14 cellular contexts compared by ENCODE assay signal in genomic region chr2:88481937-88482336, GRCh38. TPM values are rescaled to one million over a fixed set of nuclear protein-coding genes. Genes with fewer than 3 reads are reported as not detected.
A peak's percentile ranks its signal among the peaks of the same experiment; 100 is the strongest.
DNase-seq lines count a peak whose midpoint lies in the region; ATAC-seq, FAIRE-seq and TF ChIP-seq lines count a peak whose summit lies in the region.
"Had no signal": no experiment of that assay in that cellular context is flagged by ENCODE, and none has a peak within 500 bp of the region (broad histone marks: within the 10 kb centered on the region; RNA-seq: fewer than 3 reads in every experiment).

No MANE protein-coding gene starts in this region.

- no peak for TF ChIP-seq CTCF in hepatocyte (IDR thresholded peaks at IDR 0.05; ENCODE audit: poor library complexity)

- no peak overlapping the region for H3K4me3 Mint-ChIP-seq in stimulated activated effector memory CD8-positive, alpha-beta T cell treated with anti-CD3 and anti-CD28 coated beads, Interleukin-12 subunit alpha, Interleukin-12 subunit beta, amount 100 ng/mL, for 72 hours
- H3K4me3 Mint-ChIP-seq: activated T-cell treated with anti-CD3 and anti-CD28 coated beads, Interleukin-2, amount 50 U/mL, for 24 hours had no signal

- no peak overlapping the region for H3K4me3 ChIP-seq in hepatocyte
- H3K4me3 ChIP-seq: lung had no signal

- H3K36me3 ChIP-seq in hepatocyte (replicated peaks; ENCODE audit: insufficient read depth, low read depth): no peaks in the 10 kb centered on the region
- H3K36me3 ChIP-seq: WERI-Rb-1 had no signal

- H3K27ac ChIP-seq in hepatocyte: no peak overlapping the region
- H3K27ac ChIP-seq: WERI-Rb-1 had no signal

- ATAC-seq in stimulated activated effector memory CD8-positive, alpha-beta T cell treated with anti-CD3 and anti-CD28 coated beads, Interleukin-12 subunit alpha, Interleukin-12 subunit beta, amount 100 ng/mL, for 72 hours: no peak
- ATAC-seq in GM21360 (IDR thresholded peaks at IDR 0.05; ENCODE audit: unreplicated experiment): no peak

- H2AFZ ChIP-seq in hepatocyte: no peak overlapping the region

- H3K4me2 ChIP-seq in hepatocyte: no peak overlapping the region

- FAIRE-seq in RCC 7860 (lab: Jason Lieb, UNC): no peak

- H3K9me3 Mint-ChIP-seq in stimulated activated effector memory CD8-positive, alpha-beta T cell treated with anti-CD3 and anti-CD28 coated beads, Interleukin-12 subunit alpha, Interleukin-12 subunit beta, amount 100 ng/mL, for 72 hours: no peaks in the 10 kb centered on the region
- H3K9me3 Mint-ChIP-seq: activated T-cell treated with anti-CD3 and anti-CD28 coated beads, Interleukin-2, amount 50 U/mL, for 24 hours had no signal

- WGBS in hepatocyte (ENCODE audit: low lambda C conversion rate, missing lambda C conversion rate): 23% methylated on average over 5 of the region's 5 CpGs

- H4K20me1 ChIP-seq in hepatocyte (ENCODE audit: insufficient read depth, poor library complexity, severe bottlenecking): no peaks in the 10 kb centered on the region

- no peaks in the 10 kb centered on the region for H3K36me3 Mint-ChIP-seq in stimulated activated effector memory CD8-positive, alpha-beta T cell treated with anti-CD3 and anti-CD28 coated beads, Interleukin-12 subunit alpha, Interleukin-12 subunit beta, amount 100 ng/mL, for 72 hours

- H3K9me3 ChIP-seq in hepatocyte (ENCODE audit: low read depth): no peaks in the 10 kb centered on the region

- no peaks in the 10 kb centered on the region for H3K27me3 ChIP-seq in hepatocyte

- H3K27ac Mint-ChIP-seq in stimulated activated effector memory CD8-positive, alpha-beta T cell treated with anti-CD3 and anti-CD28 coated beads, Interleukin-12 subunit alpha, Interleukin-12 subunit beta, amount 100 ng/mL, for 72 hours: no peak overlapping the region
- H3K27ac Mint-ChIP-seq: activated T-cell treated with anti-CD3 and anti-CD28 coated beads, Interleukin-2, amount 50 U/mL, for 24 hours had no signal

- H3K79me2 ChIP-seq in hepatocyte: no peaks in the 10 kb centered on the region

- H3K9me2 ChIP-seq in hepatocyte (replicated peaks; ENCODE audit: insufficient read depth): no peaks in the 10 kb centered on the region

- DNase-seq in DMS53 (lab: John Stamatoyannopoulos, UW): peak; percentile 100
- DNase-seq in LHCN-M2 (ENCODE audit: low read depth): peak; percentile 30
- peak; percentile 13 for DNase-seq in RCC 7860 (ENCODE audit: low spot score)
- peak; percentile 40 for DNase-seq in hepatocyte (ENCODE audit: low spot score)
- no peak for DNase-seq in RPMI8226
- DNase-seq in NCI-H526 treated with DMSO at 0.1 percent for 48 hours (lab: John Stamatoyannopoulos, UW): no peak
- no peak for DNase-seq in stimulated activated effector memory CD8-positive, alpha-beta T cell treated with anti-CD3 and anti-CD28 coated beads, Interleukin-12 subunit alpha, Interleukin-12 subunit beta, amount 100 ng/mL, for 72 hours (ENCODE audit: low spot score in 2 of 2)
- DNase-seq: activated T-cell treated with anti-CD3 and anti-CD28 coated beads, Interleukin-2, amount 50 U/mL, for 24 hours; C1 segment of cervical spinal cord; caudate nucleus; retina; WERI-Rb-1 had no signal

- no peaks in the 10 kb centered on the region for H3K4me1 Mint-ChIP-seq in stimulated activated effector memory CD8-positive, alpha-beta T cell treated with anti-CD3 and anti-CD28 coated beads, Interleukin-12 subunit alpha, Interleukin-12 subunit beta, amount 100 ng/mL, for 72 hours

- no peaks in the 10 kb centered on the region for H3K4me1 ChIP-seq in hepatocyte (ENCODE audit: insufficient read depth)

RNA-seq across cellular contexts. Expression of gene FOXI3, which starts 29.4 kb away (rescaled TPM):
- not detected in 2 replicates for total RNA-seq in LHCN-M2 (2014; rRNA removed)
- polyA plus RNA-seq in LHCN-M2 (2012): not detected
- total RNA-seq in hepatocyte: not detected in 2 replicates
- polyA plus RNA-seq in hepatocyte: not detected in 2 replicates
- polyA plus RNA-seq: lung had no signal

Comparison
In these comparisons a context has a peak if more than half of its experiments do, and no peak if none do; other contexts are left out.
1. DNase-seq: peak in DMS53 (single experiment), LHCN-M2 (single experiment), RCC 7860 (single experiment) and hepatocyte (single experiment); none in RPMI8226 (single experiment), NCI-H526 treated with DMSO at 0.1 percent for 48 hours (single experiment) and stimulated activated effector memory CD8-positive, alpha-beta T cell treated with anti-CD3 and anti-CD28 coated beads, Interleukin-12 subunit alpha, Interleukin-12 subunit beta, amount 100 ng/mL, for 72 hours (0 of 2).